ENCODE assay signal across 19 cellular contexts in the genomic region with DNA sequence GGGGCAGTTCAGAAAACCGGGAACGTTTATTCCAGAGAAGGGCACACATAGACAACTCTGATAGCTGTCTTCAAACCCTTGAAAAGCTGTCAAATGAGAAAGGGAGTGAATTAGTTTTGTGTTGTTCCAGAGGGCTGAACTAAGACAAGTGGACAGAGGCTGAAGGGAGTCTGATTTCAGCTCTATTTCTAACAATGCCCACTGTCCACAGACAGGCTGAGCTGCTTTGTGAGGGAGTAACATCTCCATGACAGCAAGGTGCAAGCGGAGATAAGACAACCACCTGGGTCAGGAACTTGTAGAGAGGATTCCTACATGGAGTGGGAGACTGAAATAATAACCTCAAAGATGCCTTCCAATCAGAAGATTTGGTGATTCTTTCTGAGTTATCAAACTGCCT. TPM values are rescaled to one million over a fixed set of nuclear protein-coding genes. Genes with fewer than 3 reads are reported as not detected.
DNase-seq lines count a peak whose midpoint lies in the region; ATAC-seq and TF ChIP-seq lines count a peak whose summit lies in the region.
"Had no signal": no experiment of that assay in that cellular context is flagged by ENCODE, and none has a peak within 500 bp of the region (broad histone marks: within the 10 kb centered on the region; RNA-seq: fewer than 3 reads in every experiment).

No MANE protein-coding gene starts in this region.

- no peaks in the 10 kb centered on the region for H4K20me1 ChIP-seq in neural progenitor cell (ENCODE audit: low read depth)

- no peaks in the 10 kb centered on the region for H3K36me3 ChIP-seq in CD4-positive, CD25-positive, alpha-beta regulatory T cell (ENCODE audit: control insufficient read depth, insufficient read depth, low read length)
- H3K36me3 ChIP-seq in CD8-positive, alpha-beta T cell (ENCODE audit: insufficient read depth, low read length), result no peaks in the 10 kb centered on the region
- no peaks in the 10 kb centered on the region for H3K36me3 ChIP-seq in neural progenitor cell
- H3K36me3 ChIP-seq: BE2C, MG63, Peyer's patch had no signal

- intact Hi-C loops in CD8-positive, alpha-beta T cell (cut with DNase I, micrococcal nuclease), result loop anchor here in 1 of 2 experiments (5.0 kb wide), 3 partner anchors 34 to 244 kb away; no protein-coding TSS in a partner anchor

- DNase-seq in CD4-positive, CD25-positive, alpha-beta regulatory T cell, result no peak
- DNase-seq in CD8-positive, alpha-beta T cell, result no peak
- DNase-seq in activated naive CD8-positive, alpha-beta T cell treated with anti-CD3 and anti-CD28 coated beads for 36 hours, result no peak
- DNase-seq in neural progenitor cell (ENCODE audit: low spot score) (no peak), anterior cingulate cortex (lab: John Stamatoyannopoulos, UW) (no peak), AG08396 (ENCODE audit: low spot score) (no peak)
- DNase-seq: BE2C, COR-L47, DMS153, EL, H9, MG63, NCI-H187 treated with DMSO at 0.1 percent for 48 hours, NCI-H2171 treated with DMSO at 0.1 percent for 48 hours, NCI-H774, Peyer's patch, Right ventricle myocardium superior had no signal

- H3K27ac Mint-ChIP-seq in CD4-positive, CD25-positive, alpha-beta regulatory T cell, result peak overlapping the region; percentile 90 to 98 (median 97)
- H3K27ac Mint-ChIP-seq in CD8-positive, alpha-beta T cell, result peak overlapping the region; percentile 96
- peak overlapping the region; percentile 57 for H3K27ac Mint-ChIP-seq in activated naive CD8-positive, alpha-beta T cell treated with anti-CD3 and anti-CD28 coated beads for 36 hours
- H3K27ac Mint-ChIP-seq in neural progenitor cell, result peak overlapping the region; percentile 21
- H3K27ac Mint-ChIP-seq: H9 had no signal

- H3K9me3 Mint-ChIP-seq in CD4-positive, CD25-positive, alpha-beta regulatory T cell, result no peaks in the 10 kb centered on the region
- H3K9me3 Mint-ChIP-seq in CD8-positive, alpha-beta T cell, result no peaks in the 10 kb centered on the region
- no peaks in the 10 kb centered on the region for H3K9me3 Mint-ChIP-seq in activated naive CD8-positive, alpha-beta T cell treated with anti-CD3 and anti-CD28 coated beads for 36 hours
- no peaks in the 10 kb centered on the region for H3K9me3 Mint-ChIP-seq in neural progenitor cell
- H3K9me3 Mint-ChIP-seq: H9 had no signal

- POLR2A ChIA-PET in CD8-positive, alpha-beta T cell (lab: Charles Lee), result interaction anchor here (0.6 to 2.2 kb wide), 3 partner anchors 9 to 64 kb away, joined by 3 to 11 read pairs (median 3); no protein-coding TSS in a partner anchor

- no peak overlapping the region for H3K4me2 ChIP-seq in neural progenitor cell

- no peaks in the 10 kb centered on the region for H3K9me3 ChIP-seq in CD4-positive, CD25-positive, alpha-beta regulatory T cell (ENCODE audit: control insufficient read depth in 2 of 2, low read length in 2 of 2)
- no peaks in the 10 kb centered on the region for H3K9me3 ChIP-seq in CD8-positive, alpha-beta T cell (ENCODE audit: low read length)
- H3K9me3 ChIP-seq in neural progenitor cell (ENCODE audit: low read depth), result no peaks in the 10 kb centered on the region
- H3K9me3 ChIP-seq: BE2C, MG63, Peyer's patch had no signal

- no peaks in the 10 kb centered on the region for H3K36me3 Mint-ChIP-seq in CD4-positive, CD25-positive, alpha-beta regulatory T cell
- no peaks in the 10 kb centered on the region for H3K36me3 Mint-ChIP-seq in CD8-positive, alpha-beta T cell
- H3K36me3 Mint-ChIP-seq in activated naive CD8-positive, alpha-beta T cell treated with anti-CD3 and anti-CD28 coated beads for 36 hours, result peaks cover 6% of the 10 kb centered on the region
- no peaks in the 10 kb centered on the region for H3K36me3 Mint-ChIP-seq in neural progenitor cell

- H3F3A ChIP-seq in neural progenitor cell (ENCODE audit: low read depth), result peaks cover 13% of the 10 kb centered on the region

- peak overlapping the region; percentile 79 for H3K27ac ChIP-seq in CD4-positive, CD25-positive, alpha-beta regulatory T cell (ENCODE audit: insufficient read depth, low read length, poor library complexity, severe bottlenecking)
- no peak overlapping the region for H3K27ac ChIP-seq in CD8-positive, alpha-beta T cell (ENCODE audit: low read depth, low read length)
- no peak overlapping the region for H3K27ac ChIP-seq in neural progenitor cell

- no peak for ATAC-seq in CD4-positive, CD25-positive, alpha-beta regulatory T cell (ENCODE audit: low read depth in 2 of 2)
- no peak for ATAC-seq in CD8-positive, alpha-beta T cell
- no peak for ATAC-seq in GM18517 (IDR thresholded peaks at IDR 0.05; ENCODE audit: unreplicated experiment)
- ATAC-seq: HepG2 had no signal

- no peak overlapping the region for H2AFZ ChIP-seq in neural progenitor cell (replicated peaks)

- H3K4me1 ChIP-seq in CD4-positive, CD25-positive, alpha-beta regulatory T cell (ENCODE audit: control insufficient read depth, insufficient read depth, low read length, poor library complexity, severe bottlenecking), result peaks cover 35% of the 10 kb centered on the region
- H3K4me1 ChIP-seq in CD8-positive, alpha-beta T cell (ENCODE audit: insufficient read depth, low read length), result peaks cover 37% of the 10 kb centered on the region
- peaks cover 20% of the 10 kb centered on the region for H3K4me1 ChIP-seq in neural progenitor cell
- H3K4me1 ChIP-seq: BE2C, Peyer's patch had no signal

- H3K4me1 Mint-ChIP-seq in CD4-positive, CD25-positive, alpha-beta regulatory T cell, result peaks cover 0 to 30% (median 22%) of the 10 kb centered on the region in 4 donors
- H3K4me1 Mint-ChIP-seq in CD8-positive, alpha-beta T cell (ENCODE audit: low read depth), result peaks cover 39% of the 10 kb centered on the region
- H3K4me1 Mint-ChIP-seq in activated naive CD8-positive, alpha-beta T cell treated with anti-CD3 and anti-CD28 coated beads for 36 hours, result peaks cover 31% of the 10 kb centered on the region
- peaks cover 27% of the 10 kb centered on the region for H3K4me1 Mint-ChIP-seq in neural progenitor cell

- H3K4me3 Mint-ChIP-seq in CD4-positive, CD25-positive, alpha-beta regulatory T cell, result peak overlapping the region in 1 of 4 donors; percentile 70
- no peak overlapping the region for H3K4me3 Mint-ChIP-seq in CD8-positive, alpha-beta T cell
- no peak overlapping the region for H3K4me3 Mint-ChIP-seq in activated naive CD8-positive, alpha-beta T cell treated with anti-CD3 and anti-CD28 coated beads for 36 hours
- H3K4me3 Mint-ChIP-seq in neural progenitor cell, result no peak overlapping the region
- H3K4me3 Mint-ChIP-seq: H9 had no signal

- CTCF ChIA-PET in CD8-positive, alpha-beta T cell (lab: Charles Lee), result interaction anchor here (1.4 to 6.3 kb wide), 4 partner anchors 12 to 139 kb away, joined by 4 to 84 read pairs (median 22); no protein-coding TSS in a partner anchor

- H3K4me3 ChIP-seq in CD4-positive, CD25-positive, alpha-beta regulatory T cell (ENCODE audit: low read depth, low read length), result no peak overlapping the region
- H3K4me3 ChIP-seq in CD8-positive, alpha-beta T cell (ENCODE audit: low read depth, low read length), result no peak overlapping the region
- no peak overlapping the region for H3K4me3 ChIP-seq in neural progenitor cell
- H3K4me3 ChIP-seq: MG63, Peyer's patch had no signal

- peaks cover 6% of the 10 kb centered on the region for H3K27me3 Mint-ChIP-seq in CD4-positive, CD25-positive, alpha-beta regulatory T cell
- H3K27me3 Mint-ChIP-seq in CD8-positive, alpha-beta T cell (ENCODE audit: low read depth), result no peaks in the 10 kb centered on the region
- H3K27me3 Mint-ChIP-seq in activated naive CD8-positive, alpha-beta T cell treated with anti-CD3 and anti-CD28 coated beads for 36 hours, result no peaks in the 10 kb centered on the region
- H3K27me3 Mint-ChIP-seq in neural progenitor cell (ENCODE audit: insufficient read depth, low read depth), result no peaks in the 10 kb centered on the region

- no peaks in the 10 kb centered on the region for H3K79me2 ChIP-seq in neural progenitor cell (ENCODE audit: low read depth)

- TF ChIP-seq CTCF in CD8-positive, alpha-beta T cell (IDR thresholded peaks at IDR 0.05), result no peak
- no peak for TF ChIP-seq CTCF in neural progenitor cell (IDR thresholded peaks at IDR 0.05)

- H3K9ac ChIP-seq in neural progenitor cell, result no peak overlapping the region

- no peaks in the 10 kb centered on the region for H3K27me3 ChIP-seq in CD4-positive, CD25-positive, alpha-beta regulatory T cell (ENCODE audit: control insufficient read depth, insufficient read depth, low read length)
- H3K27me3 ChIP-seq in CD8-positive, alpha-beta T cell (ENCODE audit: insufficient read depth, low read length), result no peaks in the 10 kb centered on the region
- H3K27me3 ChIP-seq in neural progenitor cell, result no peaks in the 10 kb centered on the region
- H3K27me3 ChIP-seq: Peyer's patch had no signal

RNA-seq across cellular contexts. Expression of a gene that starts 25.6 kb away (rescaled TPM):
- 16.1 TPM for total RNA-seq in CD4-positive, CD25-positive, alpha-beta regulatory T cell
- 10 to 100 TPM in 1 of 4 donors, 1 to 10 TPM in 3; 5.2 to 11.3 (median 6.4) TPM for polyA plus RNA-seq in CD4-positive, CD25-positive, alpha-beta regulatory T cell
- total RNA-seq in CD8-positive, alpha-beta T cell, result 10 to 100 TPM; 11.5 to 11.8 TPM
- 10 to 100 TPM; 22.2 to 23.1 TPM for total RNA-seq in activated naive CD8-positive, alpha-beta T cell treated with anti-CD3 and anti-CD28 coated beads for 36 hours
- total RNA-seq in neural progenitor cell (ENCODE audit: low replicate concordance), result 11.1 and 12.2 TPM in 2 replicates

Comparison
In these comparisons a context has a peak if more than half of its experiments do, and no peak if none do; other contexts are left out.
1. H3K27ac Mint-ChIP-seq: peak in every context shown above with its lines; median percentile 97 in CD4-positive, CD25-positive, alpha-beta regulatory T cell; 96 in CD8-positive, alpha-beta T cell; 57 in activated naive CD8-positive, alpha-beta T cell treated with anti-CD3 and anti-CD28 coated beads for 36 hours; 21 in neural progenitor cell.